ENCODE assay signal across 21 cellular contexts in the genomic region with DNA sequence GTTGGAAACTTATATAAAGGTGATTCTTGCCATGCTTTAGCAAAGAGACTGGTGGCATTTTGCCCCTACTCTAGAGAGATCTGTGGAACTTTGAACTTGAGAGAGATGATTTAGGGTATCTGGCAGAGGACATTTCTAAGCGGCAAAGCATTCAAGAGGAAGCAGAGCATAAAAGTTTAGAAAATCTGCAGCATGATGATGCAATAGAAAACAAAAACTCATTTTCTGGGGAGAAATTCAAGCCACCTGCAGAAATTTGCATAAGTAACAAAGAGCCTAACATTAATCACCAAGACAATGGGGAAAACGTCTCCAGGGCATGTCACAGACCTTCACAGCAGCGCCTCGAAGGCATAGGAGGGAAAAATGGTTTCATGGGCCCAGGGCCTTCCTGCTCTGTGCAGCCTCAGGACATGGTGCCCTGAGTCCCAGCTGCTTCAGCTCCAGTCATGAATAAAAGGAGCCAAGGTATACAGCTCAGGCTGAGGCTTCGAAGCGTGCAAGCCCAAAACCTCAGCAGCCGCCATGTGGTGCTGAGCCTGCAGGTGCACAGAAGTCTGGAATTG.
"Had no signal": no experiment of that assay in that cellular context is flagged by ENCODE, and none has a peak within 500 bp of the region (broad histone marks: within the 10 kb centered on the region; RNA-seq: fewer than 3 reads in every experiment).

No MANE protein-coding gene starts in this region.

- H3K27me3 ChIP-seq: neural progenitor cell had no signal

- H3K27me3 Mint-ChIP-seq: activated CD4-positive, alpha-beta memory T cell treated with anti-CD3 and anti-CD28 coated beads for 36 hours; activated naive CD8-positive, alpha-beta T cell treated with anti-CD3 and anti-CD28 coated beads, Interleukin-2, amount 50 U/mL, for 24 hours; naive B cell; progenitor cell of endocrine pancreas; type B pancreatic cell had no signal

- H3K4me2 ChIP-seq: neural progenitor cell had no signal

- H3K9me3 ChIP-seq: left ventricle myocardium inferior, mucosa of descending colon had no signal

- H2AFZ ChIP-seq: neural progenitor cell had no signal

- H3K27ac Mint-ChIP-seq: activated CD4-positive, alpha-beta memory T cell treated with anti-CD3 and anti-CD28 coated beads for 36 hours; activated naive CD8-positive, alpha-beta T cell treated with anti-CD3 and anti-CD28 coated beads, Interleukin-2, amount 50 U/mL, for 24 hours; brain; endodermal cell; neural progenitor cell; progenitor cell of endocrine pancreas; type B pancreatic cell had no signal

- H3K9me3 Mint-ChIP-seq: brain, type B pancreatic cell had no signal

- ATAC-seq: activated naive CD8-positive, alpha-beta T cell treated with anti-CD3 and anti-CD28 coated beads, Interleukin-2, amount 50 U/mL, for 24 hours; mucosa of descending colon; stimulated activated naive CD8-positive, alpha-beta T cell treated with anti-CD3 and anti-CD28 coated beads, Interleukin-15, Interleukin-2, amounts not matched to agents 100 U/mL and 50 U/mL, for 24 hours had no signal

- DNase-seq: activated CD4-positive, alpha-beta memory T cell treated with anti-CD3 and anti-CD28 coated beads for 36 hours; activated CD4-positive, alpha-beta T cell treated with anti-CD3 and anti-CD28 coated beads for 1 hour; activated naive CD8-positive, alpha-beta T cell treated with anti-CD3 and anti-CD28 coated beads, Interleukin-2, amount 50 U/mL, for 24 hours; activated T-cell treated with anti-CD3 and anti-CD28 coated beads for 4 hours; anterior cingulate cortex; caudate nucleus; endodermal cell; head of caudate nucleus; kidney glomerular epithelial cell; left ventricle myocardium inferior; mucosa of descending colon; naive B cell; stimulated activated CD4-positive, alpha-beta T cell treated with anti-CD3 and anti-CD28 coated beads, Interleukin-12 subunit alpha, Interleukin-12 subunit beta, amount 100 ng/mL, for 4 hours; stimulated activated CD4-positive, alpha-beta T cell treated with anti-CD3 and anti-CD28 coated beads, Interleukin-2, amount 100 ng/mL, for 24 hours; stimulated activated naive CD8-positive, alpha-beta T cell treated with anti-CD3 and anti-CD28 coated beads, Interleukin-15, Interleukin-2, amounts not matched to agents 100 U/mL and 50 U/mL, for 24 hours; T-helper 2 cell had no signal

- H3K4me3 ChIP-seq: left ventricle myocardium inferior, mucosa of descending colon, neural progenitor cell had no signal

- H3K27ac ChIP-seq: left ventricle myocardium inferior, neural progenitor cell, VCaP had no signal

- H3K4me3 Mint-ChIP-seq: activated CD4-positive, alpha-beta memory T cell treated with anti-CD3 and anti-CD28 coated beads for 36 hours; activated naive CD8-positive, alpha-beta T cell treated with anti-CD3 and anti-CD28 coated beads, Interleukin-2, amount 50 U/mL, for 24 hours; brain; endodermal cell; naive B cell; neural progenitor cell; type B pancreatic cell had no signal
